Comparison of ENCODE assay signal across 15 cellular contexts in the genomic region with DNA sequence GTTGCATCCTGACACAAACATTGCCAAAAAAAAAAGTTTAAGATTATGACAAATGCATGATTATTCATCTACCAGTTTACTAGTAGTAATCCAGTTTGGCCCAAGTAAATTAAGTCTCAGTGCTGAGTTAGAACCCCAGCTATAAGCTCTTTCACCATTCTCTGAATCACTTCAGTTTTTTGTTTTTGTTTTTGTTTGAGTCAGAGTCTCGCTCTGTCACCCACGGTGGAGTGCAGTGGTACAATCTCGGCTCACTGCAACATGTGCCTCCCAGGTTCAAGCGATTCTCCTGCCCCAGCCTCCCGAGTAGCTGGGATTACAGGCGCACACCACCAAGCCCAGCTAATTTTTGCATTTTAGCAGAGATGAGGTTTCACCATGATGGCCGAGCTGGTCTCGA. TPM values are rescaled to one million over a fixed set of nuclear protein-coding genes. Genes with fewer than 3 reads are reported as not detected.
DNase-seq lines count a peak whose midpoint lies in the region; ATAC-seq and TF ChIP-seq lines count a peak whose summit lies in the region.
"Had no signal": no experiment of that assay in that cellular context is flagged by ENCODE, and none has a peak within 500 bp of the region (broad histone marks: within the 10 kb centered on the region; RNA-seq: fewer than 3 reads in every experiment).

No MANE protein-coding gene starts in this region.

- no peaks in the 10 kb centered on the region for H3K9me3 ChIP-seq in OCI-LY1 (ENCODE audit: low read length)
- H3K9me3 ChIP-seq: body of pancreas, left ventricle myocardium inferior had no signal

- H3K36me3 Mint-ChIP-seq in activated T-helper 2 cell treated with anti-CD3 and anti-CD28 coated beads, Interferon-gamma antibody, Interleukin-2, Interleukin-4, amounts not matched to agents 10 μg/mL and 5 μg/mL and 100 μg/mL, durations not matched to agents 14 hours and 24 hours and 36 hours (ENCODE audit: low read depth): peaks cover 56% of the 10 kb centered on the region
- peaks cover 55% of the 10 kb centered on the region for H3K36me3 Mint-ChIP-seq in stimulated activated effector memory CD8-positive, alpha-beta T cell treated with anti-CD3 and anti-CD28 coated beads, Interleukin-12 subunit alpha, Interleukin-12 subunit beta, amount 100 ng/mL, for 72 hours

- no peak overlapping the region for H2AFZ ChIP-seq in OCI-LY1 (ENCODE audit: low read length)

- H3K27me3 Mint-ChIP-seq in activated T-helper 2 cell treated with anti-CD3 and anti-CD28 coated beads, Interferon-gamma antibody, Interleukin-2, Interleukin-4, amounts not matched to agents 10 μg/mL and 5 μg/mL and 100 μg/mL, durations not matched to agents 14 hours and 24 hours and 36 hours (ENCODE audit: low read depth): no peaks in the 10 kb centered on the region
- H3K27me3 Mint-ChIP-seq: activated naive CD4-positive, alpha-beta T cell treated with anti-CD3 and anti-CD28 coated beads, Interleukin-2, amount 50 U/mL, for 24 hours; dendritic cell treated with granulocyte-macrophage colony-stimulating factor and Interleukin-4, amounts not matched to agents 40 ng/mL and 50 ng/mL, for 4 days had no signal

- H3K79me2 ChIP-seq in OCI-LY1 (ENCODE audit: insufficient read depth, low read length): no peaks in the 10 kb centered on the region

- H3K36me3 ChIP-seq in OCI-LY1 (ENCODE audit: insufficient read depth, low read length): peaks cover 50% of the 10 kb centered on the region

- no peak overlapping the region for H3K4me3 ChIP-seq in OCI-LY1 (ENCODE audit: low read depth, low read length, poor library complexity, severe bottlenecking)
- H3K4me3 ChIP-seq: body of pancreas, left ventricle myocardium inferior had no signal

- no peaks in the 10 kb centered on the region for H4K20me1 ChIP-seq in OCI-LY1 (ENCODE audit: insufficient read depth, low read length)

- peaks cover 27% of the 10 kb centered on the region for H3K4me1 ChIP-seq in OCI-LY1 (ENCODE audit: insufficient read depth, low read length, severe bottlenecking)

- no peaks in the 10 kb centered on the region for H3F3A ChIP-seq in OCI-LY1 (ENCODE audit: insufficient read depth, low read length)

- H3K27ac ChIP-seq in OCI-LY1 (ENCODE audit: low read depth, low read length, poor library complexity, severe bottlenecking): no peak overlapping the region
- H3K27ac ChIP-seq: body of pancreas, left ventricle myocardium inferior had no signal

- peak; percentile 47 for DNase-seq in stimulated activated CD4-positive, alpha-beta T cell treated with anti-CD3 and anti-CD28 coated beads, Interleukin-1b, Interleukin-23, amount 100 ng/mL, for 48 hours
- DNase-seq in stimulated activated CD4-positive, alpha-beta T cell treated with anti-CD3 and anti-CD28 coated beads, Interleukin-2, amount 100 ng/mL, for 48 hours: no peak
- DNase-seq in activated T-helper 2 cell treated with anti-CD3 and anti-CD28 coated beads, Interferon-gamma antibody, Interleukin-2, Interleukin-4, amounts not matched to agents 10 μg/mL and 5 μg/mL and 100 μg/mL, durations not matched to agents 14 hours and 24 hours and 36 hours (ENCODE audit: low spot score): no peak
- peak in 1 of 2 donors; percentile 57 for DNase-seq in stimulated activated effector memory CD8-positive, alpha-beta T cell treated with anti-CD3 and anti-CD28 coated beads, Interleukin-12 subunit alpha, Interleukin-12 subunit beta, amount 100 ng/mL, for 72 hours (ENCODE audit: low spot score in 2 of 2)
- no peak for DNase-seq in effector CD4-positive, alpha-beta T cell
- DNase-seq: body of pancreas, left ventricle myocardium inferior, NCI-H187, NCI-H345, occipital lobe, right cardiac atrium had no signal

- H3K9me2 ChIP-seq in OCI-LY1 (ENCODE audit: low read depth, low read length): no peaks in the 10 kb centered on the region

- peaks cover 68% of the 10 kb centered on the region for H3K4me1 Mint-ChIP-seq in activated T-helper 2 cell treated with anti-CD3 and anti-CD28 coated beads, Interferon-gamma antibody, Interleukin-2, Interleukin-4, amounts not matched to agents 10 μg/mL and 5 μg/mL and 100 μg/mL, durations not matched to agents 14 hours and 24 hours and 36 hours (ENCODE audit: low read depth)
- peaks cover 72% of the 10 kb centered on the region for H3K4me1 Mint-ChIP-seq in stimulated activated effector memory CD8-positive, alpha-beta T cell treated with anti-CD3 and anti-CD28 coated beads, Interleukin-12 subunit alpha, Interleukin-12 subunit beta, amount 100 ng/mL, for 72 hours

- no peak for TF ChIP-seq CTCF in OCI-LY1 (IDR thresholded peaks at IDR 0.05; ENCODE audit: low read length)

- peak overlapping the region; percentile 13; the same call in 1 of the 2 replicates for H3K4me2 ChIP-seq in OCI-LY1 (ENCODE audit: low read length)

- intact Hi-C loops in activated T-helper 2 cell treated with anti-CD3 and anti-CD28 coated beads, Interferon-gamma antibody, Interleukin-2, Interleukin-4, amounts not matched to agents 10 μg/mL and 5 μg/mL and 100 μg/mL, durations not matched to agents 14 hours and 24 hours and 36 hours (cut with micrococcal nuclease): loop anchor here (2.0 to 5.0 kb wide), 2 partner anchors 194 to 974 kb away; a partner anchor contains a TSS

- ATAC-seq in stimulated activated effector memory CD8-positive, alpha-beta T cell treated with anti-CD3 and anti-CD28 coated beads, Interleukin-12 subunit alpha, Interleukin-12 subunit beta, amount 100 ng/mL, for 72 hours: peak; percentile 49
- no peak for ATAC-seq in HG02610 (IDR thresholded peaks at IDR 0.05; ENCODE audit: unreplicated experiment)
- ATAC-seq: body of pancreas, right cardiac atrium had no signal

- H3K27me3 ChIP-seq in OCI-LY1 (ENCODE audit: insufficient read depth, low read length): no peaks in the 10 kb centered on the region
- H3K27me3 ChIP-seq: body of pancreas had no signal

- H3K9me3 Mint-ChIP-seq in activated T-helper 2 cell treated with anti-CD3 and anti-CD28 coated beads, Interferon-gamma antibody, Interleukin-2, Interleukin-4, amounts not matched to agents 10 μg/mL and 5 μg/mL and 100 μg/mL, durations not matched to agents 14 hours and 24 hours and 36 hours: no peaks in the 10 kb centered on the region
- no peaks in the 10 kb centered on the region for H3K9me3 Mint-ChIP-seq in stimulated activated effector memory CD8-positive, alpha-beta T cell treated with anti-CD3 and anti-CD28 coated beads, Interleukin-12 subunit alpha, Interleukin-12 subunit beta, amount 100 ng/mL, for 72 hours
- H3K9me3 Mint-ChIP-seq: activated naive CD4-positive, alpha-beta T cell treated with anti-CD3 and anti-CD28 coated beads, Interleukin-2, amount 50 U/mL, for 24 hours; dendritic cell treated with granulocyte-macrophage colony-stimulating factor and Interleukin-4, amounts not matched to agents 40 ng/mL and 50 ng/mL, for 4 days had no signal

- H3K4me3 Mint-ChIP-seq in activated T-helper 2 cell treated with anti-CD3 and anti-CD28 coated beads, Interferon-gamma antibody, Interleukin-2, Interleukin-4, amounts not matched to agents 10 μg/mL and 5 μg/mL and 100 μg/mL, durations not matched to agents 14 hours and 24 hours and 36 hours (ENCODE audit: low read depth): peak overlapping the region; percentile 15
- peak overlapping the region; percentile 91 for H3K4me3 Mint-ChIP-seq in stimulated activated effector memory CD8-positive, alpha-beta T cell treated with anti-CD3 and anti-CD28 coated beads, Interleukin-12 subunit alpha, Interleukin-12 subunit beta, amount 100 ng/mL, for 72 hours
- H3K4me3 Mint-ChIP-seq: activated naive CD4-positive, alpha-beta T cell treated with anti-CD3 and anti-CD28 coated beads, Interleukin-2, amount 50 U/mL, for 24 hours; dendritic cell treated with granulocyte-macrophage colony-stimulating factor and Interleukin-4, amounts not matched to agents 40 ng/mL and 50 ng/mL, for 4 days had no signal

- H3K27ac Mint-ChIP-seq in activated T-helper 2 cell treated with anti-CD3 and anti-CD28 coated beads, Interferon-gamma antibody, Interleukin-2, Interleukin-4, amounts not matched to agents 10 μg/mL and 5 μg/mL and 100 μg/mL, durations not matched to agents 14 hours and 24 hours and 36 hours: peak overlapping the region; percentile 54
- H3K27ac Mint-ChIP-seq in stimulated activated effector memory CD8-positive, alpha-beta T cell treated with anti-CD3 and anti-CD28 coated beads, Interleukin-12 subunit alpha, Interleukin-12 subunit beta, amount 100 ng/mL, for 72 hours: peak overlapping the region; percentile 90
- H3K27ac Mint-ChIP-seq: activated naive CD4-positive, alpha-beta T cell treated with anti-CD3 and anti-CD28 coated beads, Interleukin-2, amount 50 U/mL, for 24 hours; dendritic cell treated with granulocyte-macrophage colony-stimulating factor and Interleukin-4, amounts not matched to agents 40 ng/mL and 50 ng/mL, for 4 days had no signal

- no peak overlapping the region for H3K9ac ChIP-seq in OCI-LY1 (ENCODE audit: low read length)

RNA-seq across cellular contexts. Expression of a gene that starts 1.5 kb away (rescaled TPM):
- 16.6 and 17.8 TPM in 2 replicates for total RNA-seq in activated T-helper 2 cell treated with anti-CD3 and anti-CD28 coated beads, Interferon-gamma antibody, Interleukin-2, Interleukin-4, amounts not matched to agents 10 μg/mL and 5 μg/mL and 100 μg/mL, durations not matched to agents 14 hours and 24 hours and 36 hours

RNA-seq across cellular contexts. Expression of a gene that starts 11.1 kb away (rescaled TPM):
- 22.5 TPM in 2 replicates for total RNA-seq in activated T-helper 2 cell treated with anti-CD3 and anti-CD28 coated beads, Interferon-gamma antibody, Interleukin-2, Interleukin-4, amounts not matched to agents 10 μg/mL and 5 μg/mL and 100 μg/mL, durations not matched to agents 14 hours and 24 hours and 36 hours

RNA-seq across cellular contexts. Expression of a gene that starts 22.7 kb away (rescaled TPM):
- total RNA-seq in activated T-helper 2 cell treated with anti-CD3 and anti-CD28 coated beads, Interferon-gamma antibody, Interleukin-2, Interleukin-4, amounts not matched to agents 10 μg/mL and 5 μg/mL and 100 μg/mL, durations not matched to agents 14 hours and 24 hours and 36 hours: not detected in 2 replicates
- total RNA-seq: body of pancreas, left ventricle myocardium inferior, occipital lobe had no signal
